In the genomic region with DNA sequence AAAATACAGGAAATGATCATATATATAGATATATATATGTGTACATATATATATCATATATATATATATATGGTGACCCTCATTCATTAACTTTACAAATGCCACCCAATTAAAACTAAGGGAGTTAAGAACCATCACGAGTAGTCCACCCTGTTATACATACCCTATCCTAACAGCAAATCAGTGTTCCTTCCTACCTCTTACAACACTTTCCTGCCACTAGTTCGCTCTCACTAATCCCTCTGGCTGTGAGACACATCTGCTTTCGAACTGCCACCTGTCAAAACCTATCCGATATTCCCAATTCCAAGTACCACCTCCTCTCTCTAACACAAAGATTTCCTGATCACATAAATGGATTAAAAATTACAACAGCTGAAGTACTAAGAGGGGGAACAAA, we compare ENCODE assay signal across 22 cellular contexts.
"Had no signal": no experiment of that assay in that cellular context is flagged by ENCODE, and none has a peak within 500 bp of the region (broad histone marks: within the 10 kb centered on the region; RNA-seq: fewer than 3 reads in every experiment).

No MANE protein-coding gene starts in this region.

- H3K4me1 ChIP-seq: adrenal gland, ascending aorta, gastroesophageal sphincter, parathyroid adenoma, spleen, suprapubic skin, tibial artery, upper lobe of right lung had no signal

- H3K27me3 ChIP-seq: adrenal gland, ascending aorta, cardiac muscle cell, dorsolateral prefrontal cortex, gastroesophageal sphincter, spleen, suprapubic skin, tibial artery, upper lobe of right lung had no signal

- H3K9me3 ChIP-seq: adrenal gland, ascending aorta, gastroesophageal sphincter, spleen, suprapubic skin, tibial artery, upper lobe of right lung had no signal

- H3K27ac Mint-ChIP-seq: activated CD4-positive, alpha-beta T cell treated with anti-CD3 and anti-CD28 coated beads for 36 hours; activated naive CD8-positive, alpha-beta T cell treated with anti-CD3 and anti-CD28 coated beads for 36 hours; activated T-cell treated with anti-CD3 and anti-CD28 coated beads, Interleukin-2, amount 50 U/mL, for 72 hours; mesothelial cell of epicardium had no signal

- H3K9ac ChIP-seq: parathyroid adenoma had no signal

- H3K27me3 Mint-ChIP-seq: activated CD4-positive, alpha-beta T cell treated with anti-CD3 and anti-CD28 coated beads for 36 hours; activated naive CD8-positive, alpha-beta T cell treated with anti-CD3 and anti-CD28 coated beads for 36 hours; brain; naive thymus-derived CD8-positive, alpha-beta T cell had no signal

- H3K79me2 ChIP-seq: parathyroid adenoma had no signal

- H3K27ac ChIP-seq: adrenal gland, ascending aorta, cardiac muscle cell, coronary artery, dorsolateral prefrontal cortex, gastroesophageal sphincter, parathyroid adenoma, spleen, suprapubic skin, tibial artery, upper lobe of right lung had no signal

- H2AFZ ChIP-seq: parathyroid adenoma had no signal

- DNase-seq: dorsolateral prefrontal cortex; effector memory CD4-positive, alpha-beta T cell; hippocampal formation; occipital lobe; right cardiac atrium; spleen; tibial artery; upper lobe of right lung had no signal

- H3K4me3 ChIP-seq: adrenal gland, ascending aorta, cardiac muscle cell, coronary artery, dorsolateral prefrontal cortex, gastroesophageal sphincter, spleen, suprapubic skin, tibial artery, upper lobe of right lung had no signal

- H3K9me3 Mint-ChIP-seq: activated naive CD8-positive, alpha-beta T cell treated with anti-CD3 and anti-CD28 coated beads for 36 hours; activated T-cell treated with anti-CD3 and anti-CD28 coated beads, Interleukin-2, amount 50 U/mL, for 72 hours; brain; mesothelial cell of epicardium; naive thymus-derived CD8-positive, alpha-beta T cell; neural crest cell had no signal

- H3K4me1 Mint-ChIP-seq: mesothelial cell of epicardium, neural crest cell had no signal

- H3K4me3 Mint-ChIP-seq: activated CD4-positive, alpha-beta T cell treated with anti-CD3 and anti-CD28 coated beads for 36 hours; activated naive CD8-positive, alpha-beta T cell treated with anti-CD3 and anti-CD28 coated beads for 36 hours; activated T-cell treated with anti-CD3 and anti-CD28 coated beads, Interleukin-2, amount 50 U/mL, for 72 hours; brain; mesothelial cell of epicardium; naive thymus-derived CD8-positive, alpha-beta T cell; neural crest cell had no signal
